In the genomic region with DNA sequence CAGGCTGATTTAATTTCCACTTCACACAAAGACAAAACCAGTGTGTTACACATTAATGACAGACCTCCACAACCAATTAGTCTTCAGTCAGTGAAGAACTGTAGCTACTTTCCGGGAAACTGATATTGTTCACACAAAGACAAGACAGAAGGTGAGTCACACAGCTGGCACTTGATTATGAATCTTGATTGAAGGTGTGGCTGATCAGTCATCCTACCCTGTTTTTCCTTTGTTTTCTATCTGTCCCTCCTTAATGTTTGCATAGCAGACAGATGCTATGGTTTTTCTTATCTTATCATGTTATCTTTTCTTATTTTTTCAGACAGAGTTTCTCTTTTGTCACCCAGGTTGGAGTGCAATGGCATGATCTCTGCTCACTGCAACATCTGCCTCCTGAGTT, we compare ENCODE assay signal across 23 cellular contexts.
A peak's percentile ranks its signal among the peaks of the same experiment; 100 is the strongest.
DNase-seq lines count a peak whose midpoint lies in the region; ATAC-seq, FAIRE-seq and TF ChIP-seq lines count a peak whose summit lies in the region.
"Had no signal": no experiment of that assay in that cellular context is flagged by ENCODE, and none has a peak within 500 bp of the region (broad histone marks: within the 10 kb centered on the region; RNA-seq: fewer than 3 reads in every experiment).

No MANE protein-coding gene starts in this region.

- DNase-seq in Caki2 (ENCODE audit: low read depth) (peak; percentile 62), HTR-8/SVneo (ENCODE audit: insufficient read length, low spot score) (no peak), T-helper 17 cell (no peak), iris pigment epithelial cell (ENCODE audit: low read depth) (peak; percentile 58), NCI-H524 (lab: John Stamatoyannopoulos, UW) (no peak), body of pancreas (no peak)
- DNase-seq: activated CD4-positive, alpha-beta T cell treated with anti-CD3 and anti-CD28 coated beads for 1 hour; activated CD8-positive, alpha-beta memory T cell treated with anti-CD3 and anti-CD28 coated beads, Interleukin-2, amount 50 U/mL, for 48 hours; activated naive CD4-positive, alpha-beta T cell; CD4-positive, CD25-positive, alpha-beta regulatory T cell; cortex of kidney; glutamatergic neuron; NCI-H1436 treated with DMSO at 0.1 percent for 48 hours; ovary; stimulated activated CD4-positive, alpha-beta T cell treated with anti-CD3 and anti-CD28 coated beads, Interleukin-1b, Interleukin-23, amount 100 ng/mL, for 48 hours; T1000; uterus had no signal

- H3K27ac Mint-ChIP-seq in T-helper 17 cell = peak overlapping the region; percentile 39
- H3K27ac Mint-ChIP-seq: CD4-positive, CD25-positive, alpha-beta regulatory T cell had no signal

- peak; percentile 4 for FAIRE-seq in HTR-8/SVneo (lab: Jason Lieb, UNC)
- FAIRE-seq: GM12878 had no signal

- no peak overlapping the region for H3K4me3 ChIP-seq in body of pancreas
- H3K4me3 ChIP-seq: GM12878, lung, ovary, SJSA1, uterus had no signal

- H3K27me3 ChIP-seq in body of pancreas = no peaks in the 10 kb centered on the region
- H3K27me3 ChIP-seq: ovary, SJSA1, uterus had no signal

- H3K27ac ChIP-seq in body of pancreas = no peak overlapping the region
- H3K27ac ChIP-seq: ovary, SJSA1, uterus had no signal

- intact Hi-C loops in body of pancreas (cut with DNase I) = no loop called here

- H3K36me3 ChIP-seq in body of pancreas (replicated peaks in 1 of 2; ENCODE audit: insufficient read depth in 1 of 2, low read depth in 2 of 2) = no peaks in the 10 kb centered on the region
- H3K36me3 ChIP-seq: ovary, SJSA1, uterus had no signal

- TF ChIP-seq CTCF in body of pancreas (IDR thresholded peaks at IDR 0.05) = no peak

- H3K4me3 Mint-ChIP-seq in T-helper 17 cell = no peak overlapping the region
- H3K4me3 Mint-ChIP-seq: CD4-positive, CD25-positive, alpha-beta regulatory T cell had no signal

- peaks cover 6% of the 10 kb centered on the region for H3K4me1 Mint-ChIP-seq in T-helper 17 cell
- H3K4me1 Mint-ChIP-seq: CD4-positive, CD25-positive, alpha-beta regulatory T cell had no signal

- 21 to 27% methylated on average over 1 of the region's 1 CpG for WGBS in body of pancreas, 2 donors

- TF ChIP-seq POLR2A in body of pancreas (IDR thresholded peaks at IDR 0.05) = no peak

- in situ Hi-C loops in Caki2 (cut with HindIII; ENCODE audit: low pct_unique_long_range_greater_than_20kb, low sequenced_read_pairs) = no loop called here

- no peaks in the 10 kb centered on the region for H3K27me3 Mint-ChIP-seq in T-helper 17 cell
- H3K27me3 Mint-ChIP-seq: CD4-positive, CD25-positive, alpha-beta regulatory T cell had no signal

- no peaks in the 10 kb centered on the region for H3K36me3 Mint-ChIP-seq in T-helper 17 cell (ENCODE audit: low read depth)
- H3K36me3 Mint-ChIP-seq: CD4-positive, CD25-positive, alpha-beta regulatory T cell had no signal

- H3K9me3 ChIP-seq in T-helper 17 cell (ENCODE audit: control insufficient read depth, low read length, poor library complexity, severe bottlenecking) (no peaks in the 10 kb centered on the region), body of pancreas (no peaks in the 10 kb centered on the region)
- H3K9me3 ChIP-seq: ovary, SJSA1, uterus had no signal

- H3K4me1 ChIP-seq in body of pancreas = no peaks in the 10 kb centered on the region
- H3K4me1 ChIP-seq: uterus had no signal

- no peak for ATAC-seq in T-helper 17 cell
- ATAC-seq in GM18873 (IDR thresholded peaks at IDR 0.05; ENCODE audit: low FRiP score, unreplicated experiment) = no peak
- ATAC-seq in HG03442 (IDR thresholded peaks at IDR 0.05; ENCODE audit: unreplicated experiment) = no peak
- no peak for ATAC-seq in body of pancreas
- ATAC-seq: GM12878, sciatic nerve had no signal

Comparison
In these comparisons a context has a peak if more than half of its experiments do, and no peak if none do; other contexts are left out.
1. DNase-seq: peak in Caki2 (single experiment) and iris pigment epithelial cell (single experiment); none in HTR-8/SVneo (single experiment), T-helper 17 cell (0 of 3), NCI-H524 (0 of 2) and body of pancreas (0 of 4).